1 cellular context compared by ENCODE assay signal in genomic region chr20:7936735-7937078, GRCh38.
TF ChIP-seq lines count a peak whose summit lies in the region.

No MANE protein-coding gene starts in this region.

TF ChIP-seq in GM23338, 12 proteins besides CTCF, POLR2A, EP300 and RAD21:
- TF ChIP-seq ZNF114 (CRISPR knock-in tag; IDR thresholded peaks at IDR 0.05), result no peak
- TF ChIP-seq NANOG (IDR thresholded peaks at IDR 0.05; ENCODE audit: borderline replicate concordance), result no peak
- no peak for TF ChIP-seq JUNB (IDR thresholded peaks at IDR 0.05; ENCODE audit: unreplicated experiment)
- no peak for TF ChIP-seq REST (IDR thresholded peaks at IDR 0.05; ENCODE audit: unreplicated experiment)
- no peak for TF ChIP-seq STAT1 (IDR thresholded peaks at IDR 0.05; ENCODE audit: unreplicated experiment)
- no peak for TF ChIP-seq ZNF331 (CRISPR knock-in tag; IDR thresholded peaks at IDR 0.05; ENCODE audit: low read depth)
- no peak for TF ChIP-seq ETS1 (IDR thresholded peaks at IDR 0.05)
- TF ChIP-seq EZH2phosphoT487 (IDR thresholded peaks at IDR 0.05; ENCODE audit: unreplicated experiment), result no peak
- no peak for TF ChIP-seq CREB1 (CRISPR knock-in tag; IDR thresholded peaks at IDR 0.05; ENCODE audit: low read depth)
- no peak for TF ChIP-seq EZH2 (IDR thresholded peaks at IDR 0.05; ENCODE audit: low read depth, unreplicated experiment)
- TF ChIP-seq ZNF462 (CRISPR knock-in tag; IDR thresholded peaks at IDR 0.05), result no peak
- no peak for TF ChIP-seq POLR2AphosphoS5 (IDR thresholded peaks at IDR 0.05; ENCODE audit: low read depth)
